19 cellular contexts compared by ENCODE assay signal in genomic region chr14:105496831-105497591, GRCh38. TPM values are rescaled to one million over a fixed set of nuclear protein-coding genes. Genes with fewer than 3 reads are reported as not detected.
DNase-seq lines count a peak whose midpoint lies in the region; ATAC-seq, FAIRE-seq and TF ChIP-seq lines count a peak whose summit lies in the region.
"Had no signal": no experiment of that assay in that cellular context is flagged by ENCODE, and none has a peak within 500 bp of the region (broad histone marks: within the 10 kb centered on the region; RNA-seq: fewer than 3 reads in every experiment).

No MANE protein-coding gene starts in this region.

- TSS peak; percentile 47 for BruUV-seq in HepG2 (replicated peaks; lab: Mats Ljungman, UMichigan)

- H3K4me1 Mint-ChIP-seq in T-helper 17 cell, result no peaks in the 10 kb centered on the region

- H3K36me3 Mint-ChIP-seq in T-helper 17 cell (ENCODE audit: low read depth), result no peaks in the 10 kb centered on the region

- intact Hi-C loops in HepG2 (cut with micrococcal nuclease; ENCODE audit: unreplicated experiment), result loop anchor here (10.0 kb wide), 1 partner anchor 182 kb away; the partner anchor contains the start of gene PACS2

- ATAC-seq in T-helper 17 cell, result no peak
- peak; percentile 2 for ATAC-seq in HepG2
- ATAC-seq: A549, body of pancreas had no signal

- H3K4me2 ChIP-seq in HepG2 (ENCODE audit: low read depth, low read length), result peak overlapping the region; percentile 96
- H3K4me2 ChIP-seq: A549, SK-N-SH had no signal

- peaks cover 23% of the 10 kb centered on the region for H3K79me2 ChIP-seq in HepG2 (ENCODE audit: insufficient read depth, low read length)

- DNase-seq in activated CD8-positive, alpha-beta memory T cell treated with anti-CD3 and anti-CD28 coated beads, Interleukin-2, amount 50 U/mL, for 48 hours, result peak; percentile 52
- DNase-seq in activated CD8-positive, alpha-beta memory T cell treated with anti-CD3 and anti-CD28 coated beads, Interleukin-2, amount 50 U/mL, for 4 hours, result no peak
- DNase-seq in T-helper 17 cell (no peak), HepG2 (ENCODE audit: low spot score) (no peak), substantia nigra (lab: John Stamatoyannopoulos, UW) (no peak), OCI-M1 (lab: John Stamatoyannopoulos, UW) (no peak), small intestine (no peak), SK-N-DZ (ENCODE audit: low spot score) (no peak)
- DNase-seq: activated gamma-delta T cell, body of pancreas, DMS53, foreskin fibroblast, NCI-H1694, NCI-H524 treated with DMSO at 0.1 percent for 48 hours, Peyer's patch, SK-N-SH had no signal

- H3K27ac ChIP-seq in HepG2 (ENCODE audit: extremely low read length, insufficient read depth, low read length), result peak overlapping the region; percentile 96
- H3K27ac ChIP-seq in substantia nigra (ENCODE audit: low read depth, low read length, poor library complexity, severe bottlenecking), result peak overlapping the region; percentile 99
- H3K27ac ChIP-seq in small intestine (ENCODE audit: low read depth in 1 of 2, low read length in 1 of 2), result no peak overlapping the region
- H3K27ac ChIP-seq: A549, body of pancreas, Peyer's patch had no signal

- no peaks in the 10 kb centered on the region for H4K20me1 ChIP-seq in HepG2 (ENCODE audit: insufficient read depth, low read length)

- H3K9me3 ChIP-seq in T-helper 17 cell (ENCODE audit: control insufficient read depth, low read length, poor library complexity, severe bottlenecking) (no peaks in the 10 kb centered on the region), HepG2 (ENCODE audit: low read length) (no peaks in the 10 kb centered on the region), small intestine (ENCODE audit: control insufficient read depth, low read depth) (no peaks in the 10 kb centered on the region)
- H3K9me3 ChIP-seq: A549, body of pancreas, HAP-1, Peyer's patch, SK-N-SH had no signal

- H2AFZ ChIP-seq in HepG2 (ENCODE audit: low read length), result no peak overlapping the region

- TF ChIP-seq CTCF in HepG2 (CRISPR knock-in tag; IDR thresholded peaks at IDR 0.05), result no peak

- H3K27ac Mint-ChIP-seq in T-helper 17 cell, result peak overlapping the region; percentile 84

- no peaks in the 10 kb centered on the region for H3K27me3 Mint-ChIP-seq in T-helper 17 cell

- 52% methylated on average over 11 of the region's 32 CpGs for WGBS in HepG2 (ENCODE audit: low lambda C conversion rate)
- WGBS in small intestine, 3 donors, result 91 to 95% (median 94%) methylated on average over 27 to 32 of the region's 32 CpGs

- H3K4me3 ChIP-seq in HepG2 (replicated peaks in 1 of 3; ENCODE audit: insufficient read depth in 1 of 3, low read depth in 2 of 3, low read length in 3 of 3) (peak overlapping the region; percentile 32 to 73 (median 65); a peak in 5 of 6 replicates), small intestine (ENCODE audit: low read depth in 1 of 2, low read length in 2 of 2) (no peak overlapping the region)
- H3K4me3 ChIP-seq: A549, body of pancreas, HAP-1, Peyer's patch had no signal

- FAIRE-seq in HepG2 (lab: Jason Lieb, UNC), result no peak
- FAIRE-seq in small intestine (lab: Jason Lieb, UNC), result no peak
- FAIRE-seq: A549 had no signal

- POLR2A ChIA-PET in HepG2 (lab: Yijun Ruan, JAX), result interaction anchor here (1.2 to 2.3 kb wide), 4 partner anchors 8 to 196 kb away, joined by 4 to 8 read pairs (median 5); partner anchors contain the start of gene BRF1

- H3K36me3 ChIP-seq in HepG2 (replicated peaks in 1 of 2; ENCODE audit: control insufficient read depth in 1 of 2, insufficient read depth in 2 of 2, low read length in 2 of 2) (peaks cover 0 to 3% of the 10 kb centered on the region in 2 experiments; a peak in 1 of 5 replicates), small intestine (ENCODE audit: control insufficient read depth in 2 of 2, insufficient read depth in 2 of 2, low read length in 2 of 2) (peaks cover 0 to 2% of the 10 kb centered on the region in 2 donors)

- H3K9ac ChIP-seq in HepG2 (ENCODE audit: insufficient read depth, low read depth, low read length), result peak overlapping the region; percentile 79
- H3K9ac ChIP-seq: SK-N-SH had no signal

- TF ChIP-seq RAD21 in HepG2 (CRISPR knock-in tag; IDR thresholded peaks at IDR 0.05), result no peak

- CTCF ChIA-PET in HepG2 (lab: Yijun Ruan, JAX; ENCODE audit: low intra/inter-chr PET ratio, low total read pairs), result no interaction called here

- H3K27me3 ChIP-seq in HepG2 (ENCODE audit: control insufficient read depth in 1 of 2, insufficient read depth in 2 of 2, low read length in 2 of 2) (no peaks in the 10 kb centered on the region), small intestine (ENCODE audit: control insufficient read depth in 2 of 2, insufficient read depth in 2 of 2, low read length in 2 of 2) (no peaks in the 10 kb centered on the region)
- H3K27me3 ChIP-seq: body of pancreas, Peyer's patch had no signal

- TF ChIP-seq POLR2A in HepG2 (IDR thresholded peaks at IDR 0.05; ENCODE audit: insufficient read depth in 1 of 2, low read depth in 2 of 2, low read length in 2 of 2), result no peak

- H3K4me1 ChIP-seq in HepG2 (ENCODE audit: insufficient read depth, low read length) (peaks cover 90% of the 10 kb centered on the region), small intestine (ENCODE audit: control insufficient read depth in 2 of 2, insufficient read depth in 1 of 2, low read depth in 1 of 2, low read length in 1 of 2) (no peaks in the 10 kb centered on the region)
- H3K4me1 ChIP-seq: HAP-1 had no signal

- TF ChIP-seq EP300 in HepG2 (IDR thresholded peaks at IDR 0.05; ENCODE audit: low read depth in 2 of 2, low read length in 2 of 2) (no peak), HepG2 (CRISPR knock-in tag; IDR thresholded peaks at IDR 0.05; ENCODE audit: borderline replicate concordance) (no peak)

- H3K4me3 Mint-ChIP-seq in T-helper 17 cell, result peak overlapping the region; percentile 64

- in situ Hi-C loops in HepG2 (cut with HindIII; ENCODE audit: extremely low pct_ligation_motif_present, low pct_unique_long_range_greater_than_20kb), result no loop called here

RNA-seq across cellular contexts. Expression of gene TEDC1, which starts 6.0 kb away (rescaled TPM):
- total RNA-seq in T-helper 17 cell (100 to 1,000 TPM; 141 to 361 TPM), HepG2 (2016; rRNA removed; fragmentation: Illumina TruSeq; extraction: Trizol) (20.7 and 27.4 TPM in 2 replicates)
- 9.2 and 10.3 TPM in 2 replicates for total RNA-seq in HepG2 (2016; cell fraction: cytosol; rRNA removed; fragmentation: Illumina TruSeq; extraction: Trizol; ENCODE audit: low read depth)
- 21.2 and 28.4 TPM in 2 replicates for total RNA-seq in HepG2 (2016; cell fraction: insoluble cytoplasmic fraction; rRNA removed; fragmentation: Illumina TruSeq; extraction: Trizol)
- total RNA-seq in HepG2 (2016; cell fraction: membrane; rRNA removed; fragmentation: Illumina TruSeq; extraction: Trizol), result 12.9 and 13.8 TPM in 2 replicates
- 15.9 and 16.8 TPM in 2 replicates for total RNA-seq in HepG2 (2016; cell fraction: nucleus; rRNA removed; fragmentation: Illumina TruSeq; extraction: Trizol)
- polyA plus RNA-seq in HepG2 (2011; rRNA removed) (5.7 and 7.3 TPM in 2 replicates), small intestine (10 to 100 TPM; 23.8 to 28.0 (median 23.9) TPM)
- 4.1 and 10.9 TPM in 2 replicates for polyA plus RNA-seq in HepG2 (2011; cell fraction: cytosol; rRNA removed)
- 20.8 and 27.4 TPM in 2 replicates for polyA plus RNA-seq in HepG2 (2011; cell fraction: nucleus; rRNA removed)
- polyA plus RNA-seq in HepG2 (2012), result 4.5 and 5.0 TPM in 2 replicates
- polyA plus RNA-seq in HepG2 (2016; cell fraction: cytosol; fragmentation: Illumina TruSeq; extraction: Trizol; ENCODE audit: low read depth), result 5.8 and 6.5 TPM in 2 replicates
- polyA plus RNA-seq in HepG2 (2016; cell fraction: insoluble cytoplasmic fraction; fragmentation: Illumina TruSeq; extraction: Trizol; ENCODE audit: low read depth), result 20.9 and 21.6 TPM in 2 replicates
- 9.6 and 10.0 TPM in 2 replicates for polyA plus RNA-seq in HepG2 (2016; cell fraction: membrane; fragmentation: Illumina TruSeq; extraction: Trizol; ENCODE audit: low read depth)
- polyA plus RNA-seq in HepG2 (2016; cell fraction: nucleus; fragmentation: Illumina TruSeq; extraction: Trizol; ENCODE audit: insufficient read depth, low read depth), result 36.1 and 37.5 TPM in 2 replicates
- polyA minus RNA-seq in HepG2 (2011; rRNA and poly(A)+ RNA removed; ENCODE audit: low replicate concordance), result 12.1 and 23.1 TPM in 2 replicates
- 2.8 and 5.5 TPM in 2 replicates for polyA minus RNA-seq in HepG2 (2011; cell fraction: cytosol; rRNA and poly(A)+ RNA removed)
- 7.3 and 9.0 TPM in 2 replicates for polyA minus RNA-seq in HepG2 (2011; cell fraction: nucleus; rRNA and poly(A)+ RNA removed)
- 20.8 and 25.6 TPM in 2 replicates for polyA plus RNA-seq in SK-N-DZ (2014; cell fraction: cytosol; rRNA removed)
- polyA plus RNA-seq in SK-N-DZ (2014; cell fraction: nucleus; rRNA removed), result 52.0 and 85.2 TPM in 2 replicates

RNA-seq across cellular contexts. Expression of gene CRIP1, which starts 10.3 kb away (rescaled TPM):
- 100 to 1,000 TPM; 451 to 842 TPM for total RNA-seq in T-helper 17 cell
- 53.9 and 59.7 TPM in 2 replicates for total RNA-seq in HepG2 (2016; rRNA removed; fragmentation: Illumina TruSeq; extraction: Trizol)
- 18.2 and 27.4 TPM in 2 replicates for total RNA-seq in HepG2 (2016; cell fraction: cytosol; rRNA removed; fragmentation: Illumina TruSeq; extraction: Trizol; ENCODE audit: low read depth)
- total RNA-seq in HepG2 (2016; cell fraction: insoluble cytoplasmic fraction; rRNA removed; fragmentation: Illumina TruSeq; extraction: Trizol), result 53.1 and 55.2 TPM in 2 replicates
- total RNA-seq in HepG2 (2016; cell fraction: membrane; rRNA removed; fragmentation: Illumina TruSeq; extraction: Trizol), result 23.1 and 27.8 TPM in 2 replicates
- total RNA-seq in HepG2 (2016; cell fraction: nucleus; rRNA removed; fragmentation: Illumina TruSeq; extraction: Trizol), result 25.3 and 26.5 TPM in 2 replicates
- 59.5 and 62.2 TPM in 2 replicates for polyA plus RNA-seq in HepG2 (2011; rRNA removed)
- polyA plus RNA-seq in HepG2 (2011; cell fraction: cytosol; rRNA removed), result 27.8 and 82.6 TPM in 2 replicates
- polyA plus RNA-seq in HepG2 (2011; cell fraction: nucleus; rRNA removed), result 47.3 and 55.5 TPM in 2 replicates
- 46.4 and 49.2 TPM in 2 replicates for polyA plus RNA-seq in HepG2 (2012)
- 85.4 and 115 TPM in 2 replicates for polyA plus RNA-seq in HepG2 (2016; cell fraction: cytosol; fragmentation: Illumina TruSeq; extraction: Trizol; ENCODE audit: low read depth)
- 142 and 159 TPM in 2 replicates for polyA plus RNA-seq in HepG2 (2016; cell fraction: insoluble cytoplasmic fraction; fragmentation: Illumina TruSeq; extraction: Trizol; ENCODE audit: low read depth)
- polyA plus RNA-seq in HepG2 (2016; cell fraction: membrane; fragmentation: Illumina TruSeq; extraction: Trizol; ENCODE audit: low read depth), result 67.3 and 82.2 TPM in 2 replicates
- 136 and 137 TPM in 2 replicates for polyA plus RNA-seq in HepG2 (2016; cell fraction: nucleus; fragmentation: Illumina TruSeq; extraction: Trizol; ENCODE audit: insufficient read depth, low read depth)
- 24.8 and 136 TPM in 2 replicates for polyA minus RNA-seq in HepG2 (2011; rRNA and poly(A)+ RNA removed; ENCODE audit: low replicate concordance)
- 20.6 and 28.4 TPM in 2 replicates for polyA minus RNA-seq in HepG2 (2011; cell fraction: cytosol; rRNA and poly(A)+ RNA removed)
- 4.7 and 11.8 TPM in 2 replicates for polyA minus RNA-seq in HepG2 (2011; cell fraction: nucleus; rRNA and poly(A)+ RNA removed)
- polyA plus RNA-seq in small intestine, result 1,000 to 10,000 TPM in 1 of 3 donors, 100 to 1,000 TPM in 2; 150 to 3,839 (median 623) TPM
- polyA plus RNA-seq in SK-N-DZ (2014; cell fraction: cytosol; rRNA removed), result 3.4 and 16.0 TPM in 2 replicates
- polyA plus RNA-seq in SK-N-DZ (2014; cell fraction: nucleus; rRNA removed), result 12.6 and 15.0 TPM in 2 replicates
- total RNA-seq: LHCN-M2 had no signal

RNA-seq across cellular contexts. Expression of gene CRIP2, which starts 22.4 kb away (rescaled TPM):
- total RNA-seq in T-helper 17 cell, result 10 to 100 TPM; 51.6 to 58.8 TPM
- total RNA-seq in HepG2 (2016; rRNA removed; fragmentation: Illumina TruSeq; extraction: Trizol), result 32.1 and 37.9 TPM in 2 replicates
- 22.2 and 30.3 TPM in 2 replicates for total RNA-seq in HepG2 (2016; cell fraction: cytosol; rRNA removed; fragmentation: Illumina TruSeq; extraction: Trizol; ENCODE audit: low read depth)
- total RNA-seq in HepG2 (2016; cell fraction: insoluble cytoplasmic fraction; rRNA removed; fragmentation: Illumina TruSeq; extraction: Trizol), result 29.1 and 37.9 TPM in 2 replicates
- total RNA-seq in HepG2 (2016; cell fraction: membrane; rRNA removed; fragmentation: Illumina TruSeq; extraction: Trizol), result 30.8 and 36.2 TPM in 2 replicates
- 14.7 and 15.4 TPM in 2 replicates for total RNA-seq in HepG2 (2016; cell fraction: nucleus; rRNA removed; fragmentation: Illumina TruSeq; extraction: Trizol)
- 18.0 and 31.6 TPM in 2 replicates for polyA plus RNA-seq in HepG2 (2011; rRNA removed)
- polyA plus RNA-seq in HepG2 (2011; cell fraction: cytosol; rRNA removed), result 18.1 and 57.4 TPM in 2 replicates
- 37.9 and 74.0 TPM in 2 replicates for polyA plus RNA-seq in HepG2 (2011; cell fraction: nucleus; rRNA removed)
- 3.6 and 7.4 TPM in 2 replicates for polyA plus RNA-seq in HepG2 (2012)
- 34.0 and 41.4 TPM in 2 replicates for polyA plus RNA-seq in HepG2 (2016; cell fraction: cytosol; fragmentation: Illumina TruSeq; extraction: Trizol; ENCODE audit: low read depth)
- 44.2 and 51.5 TPM in 2 replicates for polyA plus RNA-seq in HepG2 (2016; cell fraction: insoluble cytoplasmic fraction; fragmentation: Illumina TruSeq; extraction: Trizol; ENCODE audit: low read depth)
- 41.2 and 43.7 TPM in 2 replicates for polyA plus RNA-seq in HepG2 (2016; cell fraction: membrane; fragmentation: Illumina TruSeq; extraction: Trizol; ENCODE audit: low read depth)
- 39.7 and 41.0 TPM in 2 replicates for polyA plus RNA-seq in HepG2 (2016; cell fraction: nucleus; fragmentation: Illumina TruSeq; extraction: Trizol; ENCODE audit: insufficient read depth, low read depth)
- polyA minus RNA-seq in HepG2 (2011; rRNA and poly(A)+ RNA removed; ENCODE audit: low replicate concordance), result 21.4 and 23.6 TPM in 2 replicates
- 8.4 and 15.7 TPM in 2 replicates for polyA minus RNA-seq in HepG2 (2011; cell fraction: cytosol; rRNA and poly(A)+ RNA removed)
- polyA minus RNA-seq in HepG2 (2011; cell fraction: nucleus; rRNA and poly(A)+ RNA removed), result 2.2 and 7.5 TPM in 2 replicates
- 100 to 1,000 TPM in 1 of 3 donors, 10 to 100 TPM in 1, 1 to 10 TPM in 1; 8.9 to 137 (median 45.1) TPM for polyA plus RNA-seq in small intestine
- 71.3 and 72.7 TPM in 2 replicates for polyA plus RNA-seq in SK-N-DZ (2014; cell fraction: cytosol; rRNA removed)
- 64.4 and 76.4 TPM in 2 replicates for polyA plus RNA-seq in SK-N-DZ (2014; cell fraction: nucleus; rRNA removed)

RNA-seq across cellular contexts. Expression of gene TMEM121, which starts 29.4 kb away (rescaled TPM):
- 1 to 10 TPM in 1 of 2 donors, under 1 TPM in 1; 0.85 to 2.6 TPM for total RNA-seq in T-helper 17 cell
- 10.8 and 19.0 TPM in 2 replicates for total RNA-seq in HepG2 (2016; rRNA removed; fragmentation: Illumina TruSeq; extraction: Trizol)
- total RNA-seq in HepG2 (2016; cell fraction: cytosol; rRNA removed; fragmentation: Illumina TruSeq; extraction: Trizol; ENCODE audit: low read depth), result 11.9 and 15.2 TPM in 2 replicates
- total RNA-seq in HepG2 (2016; cell fraction: insoluble cytoplasmic fraction; rRNA removed; fragmentation: Illumina TruSeq; extraction: Trizol), result 12.1 and 17.9 TPM in 2 replicates
- total RNA-seq in HepG2 (2016; cell fraction: membrane; rRNA removed; fragmentation: Illumina TruSeq; extraction: Trizol), result 21.1 and 26.4 TPM in 2 replicates
- 8.8 and 9.1 TPM in 2 replicates for total RNA-seq in HepG2 (2016; cell fraction: nucleus; rRNA removed; fragmentation: Illumina TruSeq; extraction: Trizol)
- 6.6 and 10.9 TPM in 2 replicates for polyA plus RNA-seq in HepG2 (2011; rRNA removed)
- 11.8 and 25.5 TPM in 2 replicates for polyA plus RNA-seq in HepG2 (2011; cell fraction: cytosol; rRNA removed)
- polyA plus RNA-seq in HepG2 (2011; cell fraction: nucleus; rRNA removed), result 16.5 and 16.6 TPM in 2 replicates
- 4.0 and 4.3 TPM in 2 replicates for polyA plus RNA-seq in HepG2 (2012)
- polyA plus RNA-seq in HepG2 (2016; cell fraction: cytosol; fragmentation: Illumina TruSeq; extraction: Trizol; ENCODE audit: low read depth), result 8.8 and 9.5 TPM in 2 replicates
- polyA plus RNA-seq in HepG2 (2016; cell fraction: insoluble cytoplasmic fraction; fragmentation: Illumina TruSeq; extraction: Trizol; ENCODE audit: low read depth), result 8.7 and 9.4 TPM in 2 replicates
- polyA plus RNA-seq in HepG2 (2016; cell fraction: membrane; fragmentation: Illumina TruSeq; extraction: Trizol; ENCODE audit: low read depth), result 13.5 TPM in 2 replicates
- 12.3 and 13.5 TPM in 2 replicates for polyA plus RNA-seq in HepG2 (2016; cell fraction: nucleus; fragmentation: Illumina TruSeq; extraction: Trizol; ENCODE audit: insufficient read depth, low read depth)
- 0.82 and 39.5 TPM in 2 replicates for polyA minus RNA-seq in HepG2 (2011; rRNA and poly(A)+ RNA removed; ENCODE audit: low replicate concordance)
- polyA minus RNA-seq in HepG2 (2011; cell fraction: cytosol; rRNA and poly(A)+ RNA removed), result 12.8 and 13.8 TPM in 2 replicates
- 4.1 and 4.5 TPM in 2 replicates for polyA minus RNA-seq in HepG2 (2011; cell fraction: nucleus; rRNA and poly(A)+ RNA removed)
- 1 to 10 TPM in 1 of 3 donors, not detected in 2; 2.0 TPM for polyA plus RNA-seq in small intestine
- polyA plus RNA-seq in SK-N-DZ (2014; cell fraction: cytosol; rRNA removed), result 1.8 and 3.6 TPM in 2 replicates
- polyA plus RNA-seq in SK-N-DZ (2014; cell fraction: nucleus; rRNA removed), result 2.1 and 3.1 TPM in 2 replicates

Comparison
In these comparisons a context has a peak if more than half of its experiments do, and no peak if none do; other contexts are left out.
1. H3K27ac ChIP-seq: peak in HepG2 (single experiment) and substantia nigra (single experiment); none in small intestine (0 of 2).
2. H3K4me3 ChIP-seq: peak in HepG2 (3 of 3); none in small intestine (0 of 2).
3. RNA of gene CRIP1, which starts 10.3 kb away (total RNA-seq): 451 to 842 TPM in T-helper 17 cell; 18.2 to 59.7 TPM in HepG2; every median in the first group is over 4 times any median in the second.